In genomic region chr21:35265170-35265877, GRCh38 we compare ENCODE assay signal across 15 cellular contexts.
DNase-seq lines count a peak whose midpoint lies in the region; TF ChIP-seq lines count a peak whose summit lies in the region.
"Had no signal": no experiment of that assay in that cellular context is flagged by ENCODE, and none has a peak within 500 bp of the region (broad histone marks: within the 10 kb centered on the region; RNA-seq: fewer than 3 reads in every experiment).

No MANE protein-coding gene starts in this region.

- H3K27ac ChIP-seq in fibroblast of lung (ENCODE audit: insufficient read depth, low read length), result peak overlapping the region; percentile 49
- peak overlapping the region; percentile 64 for H3K27ac ChIP-seq in smooth muscle cell (ENCODE audit: low read depth)
- H3K27ac ChIP-seq: ascending aorta, HL-60, pancreas, upper lobe of left lung had no signal

- no peak overlapping the region for H3K4me3 Mint-ChIP-seq in activated naive CD4-positive, alpha-beta T cell treated with anti-CD3 and anti-CD28 coated beads, Interleukin-2, amount 50 U/mL, for 24 hours
- no peak overlapping the region for H3K4me3 Mint-ChIP-seq in activated naive CD4-positive, alpha-beta T cell treated with anti-CD3 and anti-CD28 coated beads for 36 hours
- H3K4me3 Mint-ChIP-seq: activated T-helper 1 cell treated with anti-CD3 and anti-CD28 coated beads, Interleukin-12 subunit alpha, Interleukin-12 subunit beta, Interleukin-2, Interleukin-4 antibody, amounts not matched to agents 30 ng/mL and 10 ng/mL and 1 ng/mL, durations not matched to agents 14 hours and 24 hours and 36 hours; GM23338 had no signal

- H3K27me3 ChIP-seq in fibroblast of lung (ENCODE audit: control insufficient read depth, insufficient read depth, low read length) (no peaks in the 10 kb centered on the region), smooth muscle cell (ENCODE audit: low read depth) (no peaks in the 10 kb centered on the region)
- H3K27me3 ChIP-seq: ascending aorta, pancreas, upper lobe of left lung had no signal

- H4K20me1 ChIP-seq in fibroblast of lung (ENCODE audit: control insufficient read depth, extremely low read depth, insufficient read depth, low read length) (no peaks in the 10 kb centered on the region), smooth muscle cell (ENCODE audit: low read depth) (no peaks in the 10 kb centered on the region)

- no peaks in the 10 kb centered on the region for H3K4me1 Mint-ChIP-seq in activated naive CD4-positive, alpha-beta T cell treated with anti-CD3 and anti-CD28 coated beads, Interleukin-2, amount 50 U/mL, for 24 hours
- H3K4me1 Mint-ChIP-seq in activated naive CD4-positive, alpha-beta T cell treated with anti-CD3 and anti-CD28 coated beads for 36 hours (ENCODE audit: low read depth), result peaks cover 2% of the 10 kb centered on the region
- H3K4me1 Mint-ChIP-seq: GM23338 had no signal

- intact Hi-C loops in activated naive CD4-positive, alpha-beta T cell treated with anti-CD3 and anti-CD28 coated beads for 36 hours (cut with micrococcal nuclease), result no loop called here

- peak overlapping the region; percentile 10 for H2AFZ ChIP-seq in fibroblast of lung (ENCODE audit: low read length)
- no peak overlapping the region for H2AFZ ChIP-seq in smooth muscle cell (ENCODE audit: low read depth)
- H2AFZ ChIP-seq: GM23338 had no signal

- H3K79me2 ChIP-seq in fibroblast of lung (ENCODE audit: control insufficient read depth, insufficient read depth, low read length) (no peaks in the 10 kb centered on the region), smooth muscle cell (ENCODE audit: low read depth) (no peaks in the 10 kb centered on the region)

- no peak for DNase-seq in activated naive CD4-positive, alpha-beta T cell treated with anti-CD3 and anti-CD28 coated beads for 36 hours
- peak; percentile 47 for DNase-seq in T1000 (lab: John Stamatoyannopoulos, UW)
- peak; percentile 61 to 77 for DNase-seq in fibroblast of lung (ENCODE audit: low read depth in 2 of 2)
- no peak for DNase-seq in smooth muscle cell (lab: John Stamatoyannopoulos, UW; ENCODE audit: unreplicated experiment)
- DNase-seq in DMS 273 (lab: John Stamatoyannopoulos, UW; ENCODE audit: unreplicated experiment), result no peak
- no peak for DNase-seq in stimulated activated naive CD4-positive, alpha-beta T cell (lab: John Stamatoyannopoulos, UW)
- DNase-seq in activated CD4-positive, alpha-beta T cell treated with anti-CD3 and anti-CD28 coated beads for 48 hours, result no peak
- DNase-seq: activated CD4-positive, alpha-beta T cell treated with anti-CD3 and anti-CD28 coated beads for 1 hour; pancreas; upper lobe of left lung had no signal

- H3K36me3 Mint-ChIP-seq in activated naive CD4-positive, alpha-beta T cell treated with anti-CD3 and anti-CD28 coated beads, Interleukin-2, amount 50 U/mL, for 24 hours, result no peaks in the 10 kb centered on the region
- H3K36me3 Mint-ChIP-seq in activated naive CD4-positive, alpha-beta T cell treated with anti-CD3 and anti-CD28 coated beads for 36 hours (ENCODE audit: low read depth), result no peaks in the 10 kb centered on the region

- no peaks in the 10 kb centered on the region for H3K36me3 ChIP-seq in fibroblast of lung (ENCODE audit: control insufficient read depth, insufficient read depth, low read length)
- H3K36me3 ChIP-seq in smooth muscle cell (ENCODE audit: low read depth), result no peaks in the 10 kb centered on the region
- H3K36me3 ChIP-seq: ascending aorta, pancreas, upper lobe of left lung had no signal

- H3K9me3 ChIP-seq in fibroblast of lung (ENCODE audit: control insufficient read depth, insufficient read depth, low read depth, low read length) (no peaks in the 10 kb centered on the region), smooth muscle cell (replicated peaks; ENCODE audit: low read depth) (no peaks in the 10 kb centered on the region)
- H3K9me3 ChIP-seq: ascending aorta, pancreas, upper lobe of left lung had no signal

- H3K9ac ChIP-seq in fibroblast of lung (ENCODE audit: insufficient read depth, low read length) (no peak overlapping the region), smooth muscle cell (ENCODE audit: low read depth) (no peak overlapping the region)

- no peaks in the 10 kb centered on the region for H3K9me3 Mint-ChIP-seq in activated naive CD4-positive, alpha-beta T cell treated with anti-CD3 and anti-CD28 coated beads, Interleukin-2, amount 50 U/mL, for 24 hours
- peaks cover 4% of the 10 kb centered on the region for H3K9me3 Mint-ChIP-seq in activated naive CD4-positive, alpha-beta T cell treated with anti-CD3 and anti-CD28 coated beads for 36 hours

- H3K27ac Mint-ChIP-seq in activated naive CD4-positive, alpha-beta T cell treated with anti-CD3 and anti-CD28 coated beads, Interleukin-2, amount 50 U/mL, for 24 hours, result peak overlapping the region; percentile 24
- H3K27ac Mint-ChIP-seq in activated naive CD4-positive, alpha-beta T cell treated with anti-CD3 and anti-CD28 coated beads for 36 hours, result no peak overlapping the region
- H3K27ac Mint-ChIP-seq: activated T-helper 1 cell treated with anti-CD3 and anti-CD28 coated beads, Interleukin-12 subunit alpha, Interleukin-12 subunit beta, Interleukin-2, Interleukin-4 antibody, amounts not matched to agents 30 ng/mL and 10 ng/mL and 1 ng/mL, durations not matched to agents 14 hours and 24 hours and 36 hours; GM23338 had no signal

- TF ChIP-seq CTCF in fibroblast of lung (conservative IDR thresholded peaks at IDR 0.05 in 1 of 2, IDR thresholded peaks at IDR 0.05 in 1 of 2; ENCODE audit: low read depth in 1 of 2, low read length in 2 of 2) (no peak), smooth muscle cell (IDR thresholded peaks at IDR 0.05; ENCODE audit: borderline replicate concordance, insufficient read depth, poor library complexity, severe bottlenecking) (no peak)

- peaks cover 6% of the 10 kb centered on the region for H3K4me1 ChIP-seq in fibroblast of lung (ENCODE audit: control insufficient read depth, extremely low read depth, insufficient read depth, low read length)
- no peaks in the 10 kb centered on the region for H3K4me1 ChIP-seq in smooth muscle cell (ENCODE audit: low read depth)
- H3K4me1 ChIP-seq: ascending aorta, pancreas, upper lobe of left lung had no signal

- H3F3A ChIP-seq in smooth muscle cell (ENCODE audit: low read depth), result peaks cover 6% of the 10 kb centered on the region

- H3K4me3 ChIP-seq in fibroblast of lung (replicated peaks in 1 of 4; ENCODE audit: control extremely low read depth in 1 of 4, insufficient read depth in 1 of 4, low read depth in 3 of 4, low read length in 4 of 4) (no peak overlapping the region), smooth muscle cell (no peak overlapping the region)
- H3K4me3 ChIP-seq: ascending aorta, GM23338, pancreas, upper lobe of left lung had no signal

- H3K27me3 Mint-ChIP-seq in activated naive CD4-positive, alpha-beta T cell treated with anti-CD3 and anti-CD28 coated beads, Interleukin-2, amount 50 U/mL, for 24 hours, result no peaks in the 10 kb centered on the region
- no peaks in the 10 kb centered on the region for H3K27me3 Mint-ChIP-seq in activated naive CD4-positive, alpha-beta T cell treated with anti-CD3 and anti-CD28 coated beads for 36 hours (ENCODE audit: low read depth)

- 53% methylated on average over 8 of the region's 8 CpGs for WGBS in smooth muscle cell (ENCODE audit: low lambda C conversion rate)

- peak overlapping the region; percentile 66 for H3K4me2 ChIP-seq in fibroblast of lung (ENCODE audit: extremely low read depth, insufficient read depth, low read length)
- peak overlapping the region; percentile 34 for H3K4me2 ChIP-seq in smooth muscle cell
- H3K4me2 ChIP-seq: GM23338 had no signal

- CTCF ChIA-PET in activated naive CD4-positive, alpha-beta T cell treated with anti-CD3 and anti-CD28 coated beads for 36 hours (lab: Charles Lee), result no interaction called here

Comparison
In these comparisons a context has a peak if more than half of its experiments do, and no peak if none do; other contexts are left out.
1. DNase-seq: peak in T1000 (single experiment) and fibroblast of lung (2 of 2); none in activated naive CD4-positive, alpha-beta T cell treated with anti-CD3 and anti-CD28 coated beads for 36 hours (single experiment), smooth muscle cell (single experiment), DMS 273 (single experiment), stimulated activated naive CD4-positive, alpha-beta T cell (0 of 6) and activated CD4-positive, alpha-beta T cell treated with anti-CD3 and anti-CD28 coated beads for 48 hours (single experiment).